Comparison of ENCODE assay signal across 8 cellular contexts in genomic region chr12:57522019-57522886, GRCh38. TPM values are rescaled to one million over a fixed set of nuclear protein-coding genes. Genes with fewer than 3 reads are reported as not detected.
DNase-seq lines count a peak whose midpoint lies in the region; ATAC-seq and TF ChIP-seq lines count a peak whose summit lies in the region.

A gene with protein sequence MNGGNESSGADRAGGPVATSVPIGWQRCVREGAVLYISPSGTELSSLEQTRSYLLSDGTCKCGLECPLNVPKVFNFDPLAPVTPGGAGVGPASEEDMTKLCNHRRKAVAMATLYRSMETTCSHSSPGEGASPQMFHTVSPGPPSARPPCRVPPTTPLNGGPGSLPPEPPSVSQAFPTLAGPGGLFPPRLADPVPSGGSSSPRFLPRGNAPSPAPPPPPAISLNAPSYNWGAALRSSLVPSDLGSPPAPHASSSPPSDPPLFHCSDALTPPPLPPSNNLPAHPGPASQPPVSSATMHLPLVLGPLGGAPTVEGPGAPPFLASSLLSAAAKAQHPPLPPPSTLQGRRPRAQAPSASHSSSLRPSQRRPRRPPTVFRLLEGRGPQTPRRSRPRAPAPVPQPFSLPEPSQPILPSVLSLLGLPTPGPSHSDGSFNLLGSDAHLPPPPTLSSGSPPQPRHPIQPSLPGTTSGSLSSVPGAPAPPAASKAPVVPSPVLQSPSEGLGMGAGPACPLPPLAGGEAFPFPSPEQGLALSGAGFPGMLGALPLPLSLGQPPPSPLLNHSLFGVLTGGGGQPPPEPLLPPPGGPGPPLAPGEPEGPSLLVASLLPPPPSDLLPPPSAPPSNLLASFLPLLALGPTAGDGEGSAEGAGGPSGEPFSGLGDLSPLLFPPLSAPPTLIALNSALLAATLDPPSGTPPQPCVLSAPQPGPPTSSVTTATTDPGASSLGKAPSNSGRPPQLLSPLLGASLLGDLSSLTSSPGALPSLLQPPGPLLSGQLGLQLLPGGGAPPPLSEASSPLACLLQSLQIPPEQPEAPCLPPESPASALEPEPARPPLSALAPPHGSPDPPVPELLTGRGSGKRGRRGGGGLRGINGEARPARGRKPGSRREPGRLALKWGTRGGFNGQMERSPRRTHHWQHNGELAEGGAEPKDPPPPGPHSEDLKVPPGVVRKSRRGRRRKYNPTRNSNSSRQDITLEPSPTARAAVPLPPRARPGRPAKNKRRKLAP (plus strand): TSS chr12:57522824. CDS start chr12:57524304, 1,480 bp downstream.

- peak within 1 kb of the TSS; percentile 89 for H3K4me3 ChIP-seq in AG10803 (ENCODE audit: low read length)

- DNase-seq in AG10803 (ENCODE audit: low read depth) (peak; percentile 97), NCI-H510A (lab: John Stamatoyannopoulos, UW) (peak; percentile 92), cerebellum (ENCODE audit: low spot score) (peak; percentile 87), kidney tubule cell (ENCODE audit: low spot score) (peak; percentile 91)
- DNase-seq in activated CD4-positive, alpha-beta T cell treated with anti-CD3 and anti-CD28 coated beads for 1 hour = peak; percentile 87
- peak; percentile 69 to 87 (median 76) for DNase-seq in stimulated activated CD4-positive, alpha-beta T cell treated with anti-CD3 and anti-CD28 coated beads, Interleukin-1b, Interleukin-23, amount 100 ng/mL, for 24 hours (ENCODE audit: low read depth in 4 of 4, low spot score in 1 of 4)

- peak; percentile 46 for ATAC-seq in GM19035 (IDR thresholded peaks at IDR 0.05; ENCODE audit: unreplicated experiment)
- ATAC-seq in HG03342 (IDR thresholded peaks at IDR 0.05; ENCODE audit: unreplicated experiment) = peak; percentile 37

- TF ChIP-seq CTCF in AG10803 (conservative IDR thresholded peaks at IDR 0.05; ENCODE audit: low read length) = no peak

RNA-seq across cellular contexts. Expression of the gene that starts here (rescaled TPM):
- total RNA-seq in cerebellum = 6.3 TPM

Comparison
In these comparisons a context has a peak if more than half of its experiments do, and no peak if none do; other contexts are left out.
1. Peak in every context shown above with its lines: DNase-seq, ATAC-seq and H3K4me3 ChIP-seq.